Comparison of ENCODE assay signal across 8 cellular contexts in genomic region chr2:60796573-60797509, GRCh38. TPM values are rescaled to one million over a fixed set of nuclear protein-coding genes. Genes with fewer than 3 reads are reported as not detected.
DNase-seq lines count a peak whose midpoint lies in the region; ATAC-seq, FAIRE-seq and TF ChIP-seq lines count a peak whose summit lies in the region.
"Had no signal": no experiment of that assay in that cellular context is flagged by ENCODE, and none has a peak within 500 bp of the region (broad histone marks: within the 10 kb centered on the region; RNA-seq: fewer than 3 reads in every experiment).

No MANE protein-coding gene starts in this region.

- peak overlapping the region; percentile 45 for H2AFZ ChIP-seq in GM12878 (ENCODE audit: control insufficient read depth, low read depth, low read length)

- no TSS peak for BruUV-seq in GM12878 (replicated peaks; lab: Mats Ljungman, UMichigan)

- H3K27ac Mint-ChIP-seq in IgD-negative memory B cell, result peak overlapping the region; percentile 15 to 83 (median 26)

- H3K9ac ChIP-seq in GM12878 (ENCODE audit: control insufficient read depth, insufficient read depth, low read length), result no peak overlapping the region

- CTCF ChIA-PET in GM12878 (lab: Yijun Ruan, JAX), result interaction anchor here (0.6 to 7.9 kb wide), 11 partner anchors 8 to 203 kb away, joined by 3 to 118 read pairs (median 3); partner anchors contain the start of gene REL

- H3K36me3 Mint-ChIP-seq in IgD-negative memory B cell, result peaks cover 4% of the 10 kb centered on the region

- FAIRE-seq in GM12878 (lab: Jason Lieb, UNC), result peak; percentile 89

- SMC1A ChIA-PET in GM12878 (lab: Charles Lee; ENCODE audit: uncharacterized antibody, unreplicated experiment), result interaction anchor here (0.6 to 3.1 kb wide), 17 partner anchors 9 to 908 kb away, joined by 3 to 48 read pairs (median 4); partner anchors contain the start of gene REL

- no peak for DNase-seq in GM12878 (ENCODE audit: low read depth, low spot score)
- peak; percentile 36 for DNase-seq in pulmonary artery endothelial cell (ENCODE audit: low read depth, low spot score)
- no peak for DNase-seq in NCI-H226
- DNase-seq in stimulated activated naive CD4-positive, alpha-beta T cell treated with Interleukin-2 at 50 U/mL for 16 hours (lab: John Stamatoyannopoulos, UW), result no peak
- no peak for DNase-seq in iPS-NIHi11 (ENCODE audit: low spot score)
- DNase-seq: dorsolateral prefrontal cortex had no signal

- H4K20me1 ChIP-seq in GM12878 (ENCODE audit: control insufficient read depth, insufficient read depth), result no peaks in the 10 kb centered on the region

- TF ChIP-seq EP300 in GM12878 (IDR thresholded peaks at IDR 0.05; ENCODE audit: borderline replicate concordance in 1 of 2, control insufficient read depth in 1 of 2, low read depth in 2 of 2, low read length in 2 of 2), result peak in 1 of 2 experiments; percentile 34; a peak in 1 of 4 replicates

- no peak for TF ChIP-seq CTCF in GM12878 (IDR thresholded peaks at IDR 0.05 in 2 of 3, conservative IDR thresholded peaks at IDR 0.05 in 1 of 3; ENCODE audit: control insufficient read depth in 2 of 3, extremely low read depth in 1 of 3, insufficient read depth in 1 of 3, low read depth in 3 of 3, low read length in 3 of 3)

- POLR2A ChIA-PET in GM12878 (lab: Charles Lee), result interaction anchor here (0.6 to 0.8 kb wide), 3 partner anchors 18 to 723 kb away, joined by 3 read pairs; no protein-coding TSS in a partner anchor

- no peaks in the 10 kb centered on the region for H3K79me2 ChIP-seq in GM12878 (ENCODE audit: control insufficient read depth, insufficient read depth, low read length)

- in situ Hi-C loops in GM12878 (cut with MboI), result no loop called here

- H3K27ac ChIP-seq in GM12878 (ENCODE audit: control insufficient read depth, insufficient read depth), result peak overlapping the region; percentile 61

- ATAC-seq in GM18907 (IDR thresholded peaks at IDR 0.05; ENCODE audit: unreplicated experiment) (peak; percentile 57), GM12878 (peak; percentile 90)

- H3K4me3 Mint-ChIP-seq in IgD-negative memory B cell, result peak overlapping the region in 2 of 4 donors; percentile 55 to 56

- H3K9me3 ChIP-seq in GM12878 (replicated peaks; ENCODE audit: control insufficient read depth, insufficient read depth, low read length), result no peaks in the 10 kb centered on the region

- H3K4me1 Mint-ChIP-seq in IgD-negative memory B cell, result peaks cover 7 to 18% (median 18%) of the 10 kb centered on the region in 3 donors

- H3K4me1 ChIP-seq in GM12878 (ENCODE audit: control insufficient read depth, insufficient read depth, low read length), result peaks cover 16% of the 10 kb centered on the region

- peaks cover 0 to 23% of the 10 kb centered on the region in 2 experiments; a peak in 3 of 4 replicates for H3K36me3 ChIP-seq in GM12878 (ENCODE audit: control insufficient read depth in 2 of 2, insufficient read depth in 2 of 2, low read length in 1 of 2)

- H3K27me3 ChIP-seq in GM12878 (replicated peaks in 1 of 2; ENCODE audit: control insufficient read depth in 2 of 2, insufficient read depth in 2 of 2, low read length in 1 of 2), result no peaks in the 10 kb centered on the region
- H3K27me3 ChIP-seq: dorsolateral prefrontal cortex had no signal

- peak overlapping the region; percentile 38; the same call in 1 of the 2 replicates for H3K4me2 ChIP-seq in GM12878 (ENCODE audit: control insufficient read depth, insufficient read depth)

- TF ChIP-seq POLR2A in GM12878 (IDR thresholded peaks at IDR 0.05; ENCODE audit: low read depth, low read length), result no peak

- intact Hi-C loops in GM12878 (cut with micrococcal nuclease; ENCODE audit: unreplicated experiment), result loop anchor here (2.0 to 10.0 kb wide), 2 partner anchors 42 to 378 kb away; no protein-coding TSS in a partner anchor

- H3K4me3 ChIP-seq in GM12878, result no peak overlapping the region; the same call in 1 of the 2 replicates
- H3K4me3 ChIP-seq: dorsolateral prefrontal cortex had no signal

- RAD21 ChIA-PET in GM12878 (lab: Charles Lee; ENCODE audit: unreplicated experiment), result interaction anchor here (0.6 to 3.1 kb wide), 13 partner anchors 9 to 202 kb away, joined by 3 to 53 read pairs (median 4); partner anchors contain the start of gene REL

- no peaks in the 10 kb centered on the region for H3K27me3 Mint-ChIP-seq in IgD-negative memory B cell

- no peaks in the 10 kb centered on the region for H3K9me3 Mint-ChIP-seq in IgD-negative memory B cell

- TF ChIP-seq RAD21 in GM12878 (IDR thresholded peaks at IDR 0.05; ENCODE audit: insufficient read depth, low read depth, low read length), result no peak

- WGBS in GM12878 (ENCODE audit: insufficient coverage, insufficient replicate concordance, low lambda C conversion rate, missing lambda C conversion rate), result 52% methylated on average over 6 of the region's 6 CpGs

TF ChIP-seq in GM12878, 131 proteins besides CTCF, POLR2A, EP300 and RAD21 (continues in another document):
- TF ChIP-seq HCFC1 (IDR thresholded peaks at IDR 0.05; ENCODE audit: low read length) (no peak), SREBF2 (IDR thresholded peaks at IDR 0.05; ENCODE audit: low read length) (no peak), CBX3 (IDR thresholded peaks at IDR 0.05; ENCODE audit: borderline replicate concordance, low read depth) (no peak), ZNF687 (IDR thresholded peaks at IDR 0.05) (peak; percentile 24; the same call in 1 of the 2 replicates), ZSCAN29 (IDR thresholded peaks at IDR 0.05) (no peak)

RNA-seq across cellular contexts. Expression of gene PAPOLG, which starts 40.8 kb away (rescaled TPM):
- 16.8 TPM for polyA plus RNA-seq in IgD-negative memory B cell
- 27.9 and 29.0 TPM in 2 replicates for total RNA-seq in GM12878 (2013; cell fraction: nucleolus; rRNA removed)
- total RNA-seq in GM12878 (2014; rRNA removed), result 11.4 and 21.5 TPM in 2 replicates
- 13.3 and 13.5 TPM in 2 replicates for total RNA-seq in GM12878 (2014; rRNA removed; fragmentation: Illumina TruSeq; extraction: Trizol)
- 8.7 and 10.3 TPM in 2 replicates for total RNA-seq in GM12878 (2021)
- 2.6 TPM for polyA plus RNA-seq in GM12878 (2011; ENCODE audit: low read depth)
- 15.8 and 18.5 TPM in 2 replicates for polyA plus RNA-seq in GM12878 (2011; rRNA removed)
- 6.1 and 7.5 TPM in 2 replicates for polyA plus RNA-seq in GM12878 (2011; cell fraction: cytosol; rRNA removed)
- 9.9 and 10.3 TPM in 2 replicates for polyA plus RNA-seq in GM12878 (2011; cell fraction: nucleus; rRNA removed)
- 4.9 and 5.1 TPM in 2 replicates for polyA plus RNA-seq in GM12878 (2012)
- 10.6 and 12.7 TPM in 2 replicates for polyA plus RNA-seq in GM12878 (2014; fragmentation: Illumina TruSeq; extraction: Trizol)
- polyA plus RNA-seq in GM12878 (2014; fragmentation: Nextera tagmentation; extraction: Ambion mirVana), result 1 to 10 TPM; 4.2 TPM
- 6.2 and 6.8 TPM in 2 replicates for polyA plus RNA-seq in GM12878 (2014; rRNA removed)
- 10 to 100 TPM; 10.8 to 13.0 TPM for polyA plus RNA-seq in GM12878 (2016; fragmentation: Nextera tagmentation; extraction: Ambion mirVana)
- 31.3 and 35.8 TPM in 2 replicates for polyA minus RNA-seq in GM12878 (2011; rRNA and poly(A)+ RNA removed)
- polyA minus RNA-seq in GM12878 (2011; cell fraction: cytosol; rRNA and poly(A)+ RNA removed), result 5.9 and 9.8 TPM in 2 replicates
- polyA minus RNA-seq in GM12878 (2011; cell fraction: nucleus; rRNA and poly(A)+ RNA removed), result 6.2 and 12.4 TPM in 2 replicates
- total RNA-seq in pulmonary artery endothelial cell, result 11.3 and 15.1 TPM in 2 replicates
